ENCODE assay signal across 1 cellular context in the genomic region with DNA sequence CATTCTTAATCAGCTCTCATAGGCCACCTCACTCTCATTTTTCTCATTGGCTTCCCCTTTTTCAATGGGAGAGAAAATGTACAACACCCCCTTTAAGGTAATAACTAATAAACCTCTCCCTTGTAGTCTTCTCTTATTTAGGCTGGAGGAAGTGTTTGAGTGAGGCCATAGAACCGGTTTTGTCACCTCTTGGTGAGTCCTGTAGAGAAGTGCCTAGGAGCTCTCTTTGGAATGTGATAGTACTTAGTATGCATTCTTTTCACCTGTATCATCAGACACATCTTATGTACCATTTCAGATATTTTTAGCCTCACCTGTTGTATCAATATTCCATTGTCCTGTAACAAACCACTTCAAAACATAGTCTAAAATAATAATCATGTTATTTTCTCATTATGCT.
TF ChIP-seq lines count a peak whose summit lies in the region.

No MANE protein-coding gene starts in this region.

TF ChIP-seq in H1, 55 proteins besides CTCF, POLR2A, EP300 and RAD21:
- TF ChIP-seq SP1 (IDR thresholded peaks at IDR 0.05; ENCODE audit: low read depth, low read length) (0 out of 2 replicates have a peak, but pooled peaks have one; percentile 18), CBX5 (IDR thresholded peaks at IDR 0.05; ENCODE audit: low read depth, low read length) (no peak)
